In the genomic region with DNA sequence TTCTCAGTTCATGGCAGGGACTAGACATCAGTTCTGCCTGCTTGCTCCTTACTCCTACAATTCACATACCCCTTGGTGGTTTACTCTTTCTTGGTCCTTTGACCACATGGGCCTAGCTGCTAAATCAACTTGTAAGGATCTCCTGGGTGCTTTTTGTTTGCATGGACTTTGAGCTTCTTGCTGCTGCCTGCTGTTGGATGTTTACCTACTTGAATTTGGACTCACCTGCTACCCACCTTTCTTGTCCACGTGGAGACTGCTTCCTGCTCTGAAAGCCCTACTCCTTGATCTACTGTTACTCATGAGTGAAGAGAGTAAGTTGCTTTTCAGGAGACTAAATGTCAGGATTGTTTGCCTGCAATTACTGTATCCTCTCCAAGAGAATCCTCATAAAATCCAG, we compare ENCODE assay signal across 27 cellular contexts. TPM values are rescaled to one million over a fixed set of nuclear protein-coding genes. Genes with fewer than 3 reads are reported as not detected.
DNase-seq lines count a peak whose midpoint lies in the region; ATAC-seq, FAIRE-seq and TF ChIP-seq lines count a peak whose summit lies in the region.
"Had no signal": no experiment of that assay in that cellular context is flagged by ENCODE, and none has a peak within 500 bp of the region (broad histone marks: within the 10 kb centered on the region; RNA-seq: fewer than 3 reads in every experiment).

No MANE protein-coding gene starts in this region.

- H3K4me3 ChIP-seq in colonic mucosa (no peak overlapping the region), small intestine (ENCODE audit: low read depth in 1 of 2, low read length in 2 of 2) (no peak overlapping the region)
- H3K4me3 ChIP-seq: A549; BLaER1 treated with 17β-estradiol and CSF1 and Interleukin-3, amounts not matched to agents 10 nM and 100 nM; GM12878; HAP-1; Peyer's patch had no signal

- no peak overlapping the region for H3K9ac ChIP-seq in colonic mucosa (ENCODE audit: low read depth in 2 of 2, low read length in 2 of 2)
- H3K9ac ChIP-seq: BLaER1 treated with 17β-estradiol and CSF1 and Interleukin-3, amounts not matched to agents 10 nM and 100 nM had no signal

- H3K4me1 ChIP-seq in colonic mucosa = no peaks in the 10 kb centered on the region
- no peaks in the 10 kb centered on the region for H3K4me1 ChIP-seq in small intestine (ENCODE audit: control insufficient read depth in 2 of 2, insufficient read depth in 1 of 2, low read depth in 1 of 2, low read length in 1 of 2)
- H3K4me1 ChIP-seq: A549; BLaER1 treated with 17β-estradiol and CSF1 and Interleukin-3, amounts not matched to agents 10 nM and 100 nM; HAP-1; Peyer's patch had no signal

- DNase-seq in DMS53 treated with DMSO at 0.1 percent for 48 hours (lab: John Stamatoyannopoulos, UW; ENCODE audit: unreplicated experiment) (peak; percentile 8), colonic mucosa (peak; percentile 68), small intestine (peak; percentile 67), kidney tubule cell (ENCODE audit: low spot score) (no peak), omental fat pad (ENCODE audit: low spot score) (no peak)
- DNase-seq: AML-193; CD4-positive, alpha-beta T cell; DMS79; EL; GDM1; GOT3; HFFc6; Karpas-422; NCI-H1092; NCI-H1417 treated with DMSO at 0.1 percent for 48 hours; NCI-H1694 treated with DMSO at 0.1 percent for 48 hours; NCI-H2081; NCI-H2171 treated with DMSO at 0.1 percent for 48 hours; NCI-H526; Peyer's patch; SHP77 treated with DMSO at 0.1 percent for 48 hours had no signal

- no peak for TF ChIP-seq CTCF in 22Rv1 (IDR thresholded peaks at IDR 0.05)
- TF ChIP-seq CTCF in colonic mucosa (IDR thresholded peaks at IDR 0.05) = no peak
- no peak for TF ChIP-seq CTCF in omental fat pad (IDR thresholded peaks at IDR 0.05)

- H3K27me3 ChIP-seq in colonic mucosa (no peaks in the 10 kb centered on the region), small intestine (ENCODE audit: control insufficient read depth in 2 of 2, insufficient read depth in 2 of 2, low read length in 2 of 2) (no peaks in the 10 kb centered on the region)
- H3K27me3 ChIP-seq: BLaER1 treated with 17β-estradiol and CSF1 and Interleukin-3, amounts not matched to agents 10 nM and 100 nM; Peyer's patch had no signal

- intact Hi-C loops in colonic mucosa (cut with DNase I) = no loop called here

- WGBS in small intestine, 3 donors = 9 to 47% (median 16%) methylated on average over 1 of the region's 1 CpG

- no peak for FAIRE-seq in small intestine (lab: Jason Lieb, UNC)
- FAIRE-seq: A549, GM12878 had no signal

- H3K9me3 ChIP-seq in colonic mucosa = no peaks in the 10 kb centered on the region
- no peaks in the 10 kb centered on the region for H3K9me3 ChIP-seq in small intestine (ENCODE audit: control insufficient read depth, low read depth)
- H3K9me3 ChIP-seq: A549, HAP-1, Peyer's patch had no signal

- ATAC-seq in HG02798 (IDR thresholded peaks at IDR 0.05; ENCODE audit: poor library complexity, unreplicated experiment) = no peak
- no peak for ATAC-seq in omental fat pad (ENCODE audit: low FRiP score)
- ATAC-seq: A549, GM12878 had no signal

- H3K27ac ChIP-seq in 22Rv1 (peak overlapping the region; percentile 52), colonic mucosa (no peak overlapping the region), small intestine (ENCODE audit: low read depth in 1 of 2, low read length in 1 of 2) (no peak overlapping the region)
- H3K27ac ChIP-seq: A549; BLaER1 treated with 17β-estradiol and CSF1 and Interleukin-3, amounts not matched to agents 10 nM and 100 nM; Peyer's patch had no signal

- H3K36me3 ChIP-seq in colonic mucosa = no peaks in the 10 kb centered on the region
- no peaks in the 10 kb centered on the region for H3K36me3 ChIP-seq in small intestine (ENCODE audit: control insufficient read depth in 2 of 2, insufficient read depth in 2 of 2, low read length in 2 of 2)
- H3K36me3 ChIP-seq: BLaER1 treated with 17β-estradiol and CSF1 and Interleukin-3, amounts not matched to agents 10 nM and 100 nM; HAP-1; Peyer's patch had no signal

RNA-seq across cellular contexts. Expression of a gene that starts 15.2 kb away (rescaled TPM):
- total RNA-seq in colonic mucosa (1 to 10 TPM; 4.2 to 5.2 TPM), omental fat pad (10 to 100 TPM; 42.3 to 57.2 (median 52.8) TPM)
- polyA plus RNA-seq in small intestine = 1 to 10 TPM; 1.1 to 4.0 (median 3.8) TPM

Comparison
In these comparisons a context has a peak if more than half of its experiments do, and no peak if none do; other contexts are left out.
1. DNase-seq: peak in DMS53 treated with DMSO at 0.1 percent for 48 hours (single experiment), colonic mucosa (single experiment) and small intestine (single experiment); none in kidney tubule cell (single experiment) and omental fat pad (single experiment).
2. RNA of a gene that starts 15.2 kb away (total RNA-seq): 42.3 to 57.2 TPM in omental fat pad; 4.2 to 5.2 TPM in colonic mucosa; every median in the first group is over 4 times any median in the second.